ENCODE assay signal across 11 cellular contexts in genomic region chr22:23675502-23676415, GRCh38. TPM values are rescaled to one million over a fixed set of nuclear protein-coding genes. Genes with fewer than 3 reads are reported as not detected.
DNase-seq lines count a peak whose midpoint lies in the region; ATAC-seq and TF ChIP-seq lines count a peak whose summit lies in the region.
"Had no signal": no experiment of that assay in that cellular context is flagged by ENCODE, and none has a peak within 500 bp of the region (broad histone marks: within the 10 kb centered on the region; RNA-seq: fewer than 3 reads in every experiment).

No MANE protein-coding gene starts in this region.

- peaks cover 4% of the 10 kb centered on the region for H3K4me1 ChIP-seq in colonic mucosa

- intact Hi-C loops in colonic mucosa (cut with DNase I) = loop anchor here (5.0 kb wide), 1 partner anchor 927 kb away; the partner anchor contains the start of gene GGT1

- H3K4me3 Mint-ChIP-seq in HFFc6 = no peak overlapping the region

- no peaks in the 10 kb centered on the region for H3K4me1 Mint-ChIP-seq in HFFc6 (ENCODE audit: low read depth)

- H3K27me3 ChIP-seq in HL-60 (ENCODE audit: insufficient read depth, poor library complexity, severe bottlenecking) = no peaks in the 10 kb centered on the region
- no peaks in the 10 kb centered on the region for H3K27me3 ChIP-seq in colonic mucosa
- H3K27me3 ChIP-seq: gastrocnemius medialis had no signal

- no peak for ATAC-seq in GM21825 (IDR thresholded peaks at IDR 0.05; ENCODE audit: unreplicated experiment)
- no peak for ATAC-seq in GM19395 (IDR thresholded peaks at IDR 0.05; ENCODE audit: unreplicated experiment)
- ATAC-seq: gastrocnemius medialis had no signal

- H3K9me3 Mint-ChIP-seq in HFFc6 = no peaks in the 10 kb centered on the region

- TF ChIP-seq CTCF in HL-60 (IDR thresholded peaks at IDR 0.05; ENCODE audit: insufficient read depth, low read length) (no peak), colonic mucosa (IDR thresholded peaks at IDR 0.05) (no peak), HFFc6 (IDR thresholded peaks at IDR 0.05) (no peak)

- no peaks in the 10 kb centered on the region for H3K36me3 Mint-ChIP-seq in HFFc6 (ENCODE audit: low read depth)

- no peaks in the 10 kb centered on the region for H3K9me3 ChIP-seq in colonic mucosa
- H3K9me3 ChIP-seq: gastrocnemius medialis had no signal

- H3K27ac ChIP-seq in HL-60 (replicated peaks) = peak overlapping the region; percentile 57
- no peak overlapping the region for H3K27ac ChIP-seq in colonic mucosa
- H3K27ac ChIP-seq: C4-2B, gastrocnemius medialis had no signal

- no peak overlapping the region for H3K9ac ChIP-seq in colonic mucosa (ENCODE audit: low read depth in 2 of 2, low read length in 2 of 2)

- DNase-seq in AG20443 (ENCODE audit: low spot score) = peak; percentile 51
- peak in 1 of 2 experiments; percentile 44 for DNase-seq in HL-60 (ENCODE audit: low read depth in 1 of 2, low spot score in 1 of 2)
- DNase-seq in colonic mucosa = peak; percentile 72
- DNase-seq in mucosa of gallbladder (ENCODE audit: low spot score) = peak; percentile 51
- no peak for DNase-seq in activated naive CD4-positive, alpha-beta T cell treated with Interleukin-2 at 50 U/mL for 16 hours
- no peak for DNase-seq in HFFc6
- DNase-seq: cerebellar nuclear complex had no signal

- no peak overlapping the region for H3K27ac Mint-ChIP-seq in HFFc6

- no peaks in the 10 kb centered on the region; the same call in 1 of the 2 replicates for H3K27me3 Mint-ChIP-seq in HFFc6 (ENCODE audit: insufficient read depth)

- H3K4me3 ChIP-seq in HL-60 (replicated peaks; ENCODE audit: insufficient read depth, low read length) (no peak overlapping the region), colonic mucosa (no peak overlapping the region)
- H3K4me3 ChIP-seq: gastrocnemius medialis had no signal

- H3K36me3 ChIP-seq in colonic mucosa = no peaks in the 10 kb centered on the region
- H3K36me3 ChIP-seq: gastrocnemius medialis had no signal

RNA-seq across cellular contexts. Expression of gene RGL4, which starts 15.1 kb away (rescaled TPM):
- total RNA-seq in colonic mucosa (under 1 TPM; 0.35 to 0.45 TPM), mucosa of gallbladder (0.49 TPM)
- total RNA-seq in HFFc6 (2021; fragmentation: NEBNext Ultra II Directional; extraction: Animal tissue kit (Norgen Biotek cat#: 25700)) = not detected

RNA-seq across cellular contexts. Expression of gene DRICH1, which starts 43.6 kb away (rescaled TPM):
- total RNA-seq in colonic mucosa (under 1 TPM; 0.35 to 0.79 TPM), mucosa of gallbladder (1.1 TPM)
- total RNA-seq in HFFc6 (2021; fragmentation: NEBNext Ultra II Directional; extraction: Animal tissue kit (Norgen Biotek cat#: 25700)) = under 1 TPM in 3 of 6 experiments, not detected in 3; 0.14 to 0.25 (median 0.24) TPM
- total RNA-seq: gastrocnemius medialis had no signal

Comparison
In these comparisons a context has a peak if more than half of its experiments do, and no peak if none do; other contexts are left out.
1. DNase-seq: peak in AG20443 (single experiment), colonic mucosa (single experiment) and mucosa of gallbladder (single experiment); none in activated naive CD4-positive, alpha-beta T cell treated with Interleukin-2 at 50 U/mL for 16 hours (single experiment) and HFFc6 (single experiment).